15 cellular contexts compared by ENCODE assay signal in the genomic region with DNA sequence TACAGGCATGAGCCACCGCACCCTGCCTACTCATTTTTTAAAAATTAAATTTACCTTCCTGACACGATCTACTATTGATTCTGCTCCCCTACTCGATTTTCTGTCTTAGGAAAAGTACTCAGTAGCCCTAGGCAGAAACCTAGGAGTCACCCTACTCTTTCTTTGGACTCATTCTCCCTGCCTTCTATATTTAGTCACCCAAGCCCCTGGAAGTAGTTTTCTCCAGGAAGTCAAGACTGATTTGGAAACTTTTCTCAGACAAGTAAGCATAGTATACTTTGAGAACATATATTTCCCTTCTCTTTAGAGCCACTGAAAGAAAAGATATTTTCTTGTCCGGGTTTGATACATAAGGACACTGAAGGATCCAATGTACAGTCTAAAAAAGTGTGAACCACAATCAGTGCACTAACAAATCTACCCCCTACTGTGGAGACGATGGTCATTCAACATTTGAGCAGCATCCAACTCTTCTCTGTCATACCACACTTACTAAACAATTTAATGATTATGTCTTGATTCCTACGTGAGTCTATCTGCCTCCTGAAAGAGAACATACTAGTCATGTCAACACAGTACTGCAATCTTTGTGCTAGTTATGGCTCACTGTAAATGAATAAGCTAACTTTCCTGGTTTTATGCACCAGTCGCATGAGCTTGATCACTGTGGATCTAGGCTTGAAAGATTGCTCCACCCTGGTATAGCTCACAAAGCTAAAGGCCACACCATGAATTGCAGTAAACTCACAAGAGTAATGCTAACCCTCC. TPM values are rescaled to one million over a fixed set of nuclear protein-coding genes. Genes with fewer than 3 reads are reported as not detected.
DNase-seq lines count a peak whose midpoint lies in the region; ATAC-seq and TF ChIP-seq lines count a peak whose summit lies in the region.
"Had no signal": no experiment of that assay in that cellular context is flagged by ENCODE, and none has a peak within 500 bp of the region (broad histone marks: within the 10 kb centered on the region; RNA-seq: fewer than 3 reads in every experiment).

No MANE protein-coding gene starts in this region.

- peaks cover 59% of the 10 kb centered on the region for H3K4me1 ChIP-seq in psoas muscle

- POLR2A ChIA-PET in activated CD8-positive, alpha-beta T cell treated with anti-CD3 and anti-CD28 coated beads for 36 hours (lab: Charles Lee) = interaction anchor here (1.0 kb wide), 1 partner anchor 138 kb away, joined by 3 read pairs; no protein-coding TSS in a partner anchor
- POLR2A ChIA-PET in activated CD8-positive, alpha-beta T cell treated with anti-CD3 and anti-CD28 coated beads, Interleukin-2, amount 10 ng/mL, durations not matched to agents 7 days and 5 days (lab: Charles Lee) = no interaction called here

- H3K4me3 Mint-ChIP-seq in activated CD8-positive, alpha-beta T cell treated with anti-CD3 and anti-CD28 coated beads for 36 hours = no peak overlapping the region
- no peak overlapping the region for H3K4me3 Mint-ChIP-seq in activated CD8-positive, alpha-beta T cell treated with anti-CD3 and anti-CD28 coated beads, Interleukin-2, amount 10 ng/mL, durations not matched to agents 7 days and 5 days
- peak overlapping the region in 2 of 4 donors; percentile 23 to 79 for H3K4me3 Mint-ChIP-seq in IgD-negative memory B cell

- H3K9me3 Mint-ChIP-seq in activated CD8-positive, alpha-beta T cell treated with anti-CD3 and anti-CD28 coated beads for 36 hours = no peaks in the 10 kb centered on the region
- H3K9me3 Mint-ChIP-seq in activated CD8-positive, alpha-beta T cell treated with anti-CD3 and anti-CD28 coated beads, Interleukin-2, amount 10 ng/mL, durations not matched to agents 7 days and 5 days (ENCODE audit: insufficient read depth) = peaks cover under 1% of the 10 kb centered on the region
- no peaks in the 10 kb centered on the region for H3K9me3 Mint-ChIP-seq in IgD-negative memory B cell

- H3K9me3 ChIP-seq in psoas muscle = no peaks in the 10 kb centered on the region

- H3K4me1 Mint-ChIP-seq in activated CD8-positive, alpha-beta T cell treated with anti-CD3 and anti-CD28 coated beads for 36 hours (ENCODE audit: low read depth) = peaks cover 82% of the 10 kb centered on the region
- peaks cover 78% of the 10 kb centered on the region for H3K4me1 Mint-ChIP-seq in activated CD8-positive, alpha-beta T cell treated with anti-CD3 and anti-CD28 coated beads, Interleukin-2, amount 10 ng/mL, durations not matched to agents 7 days and 5 days (ENCODE audit: low read depth)
- peaks cover 44 to 74% (median 60%) of the 10 kb centered on the region in 3 donors for H3K4me1 Mint-ChIP-seq in IgD-negative memory B cell

- H3K27me3 ChIP-seq in psoas muscle (ENCODE audit: insufficient read depth in 3 of 3, low read length in 2 of 3) = no peaks in the 10 kb centered on the region

- H3K36me3 ChIP-seq in psoas muscle (ENCODE audit: insufficient read depth in 1 of 2, low read depth in 1 of 2) = no peaks in the 10 kb centered on the region

- no peaks in the 10 kb centered on the region for H3K27me3 Mint-ChIP-seq in activated CD8-positive, alpha-beta T cell treated with anti-CD3 and anti-CD28 coated beads for 36 hours
- no peaks in the 10 kb centered on the region for H3K27me3 Mint-ChIP-seq in activated CD8-positive, alpha-beta T cell treated with anti-CD3 and anti-CD28 coated beads, Interleukin-2, amount 10 ng/mL, durations not matched to agents 7 days and 5 days (ENCODE audit: low read depth)
- no peaks in the 10 kb centered on the region for H3K27me3 Mint-ChIP-seq in IgD-negative memory B cell

- H3K27ac Mint-ChIP-seq in activated CD8-positive, alpha-beta T cell treated with anti-CD3 and anti-CD28 coated beads for 36 hours = peak overlapping the region; percentile 63
- no peak overlapping the region for H3K27ac Mint-ChIP-seq in activated CD8-positive, alpha-beta T cell treated with anti-CD3 and anti-CD28 coated beads, Interleukin-2, amount 10 ng/mL, durations not matched to agents 7 days and 5 days
- H3K27ac Mint-ChIP-seq in IgD-negative memory B cell = peak overlapping the region in 2 of 3 donors; percentile 25 to 62

- DNase-seq in activated CD8-positive, alpha-beta T cell treated with anti-CD3 and anti-CD28 coated beads for 36 hours = no peak
- DNase-seq in activated CD8-positive, alpha-beta T cell treated with anti-CD3 and anti-CD28 coated beads, Interleukin-2, amount 10 ng/mL, durations not matched to agents 7 days and 5 days = no peak
- DNase-seq in psoas muscle (no peak), OCI-M2 (lab: John Stamatoyannopoulos, UW; ENCODE audit: unreplicated experiment) (no peak)
- DNase-seq: erythroblast, HCEC 1CT, NCI-H187 treated with DMSO at 0.1 percent for 48 hours, NCI-H524 treated with DMSO at 0.1 percent for 48 hours, RPMI8226, small intestine had no signal

- peaks cover 49% of the 10 kb centered on the region for H3K36me3 Mint-ChIP-seq in activated CD8-positive, alpha-beta T cell treated with anti-CD3 and anti-CD28 coated beads for 36 hours (ENCODE audit: low read depth)
- peaks cover 54% of the 10 kb centered on the region for H3K36me3 Mint-ChIP-seq in activated CD8-positive, alpha-beta T cell treated with anti-CD3 and anti-CD28 coated beads, Interleukin-2, amount 10 ng/mL, durations not matched to agents 7 days and 5 days (ENCODE audit: low read depth)
- H3K36me3 Mint-ChIP-seq in IgD-negative memory B cell = peaks cover 11% of the 10 kb centered on the region

- intact Hi-C loops in activated CD8-positive, alpha-beta T cell treated with anti-CD3 and anti-CD28 coated beads for 36 hours (cut with micrococcal nuclease) = no loop called here
- intact Hi-C loops in psoas muscle (cut with DNase I) = no loop called here

- peak overlapping the region; percentile 83 for H3K27ac ChIP-seq in psoas muscle

- 68 to 76% (median 70%) methylated on average over 7 of the region's 7 CpGs for WGBS in psoas muscle, 3 donors

- no peak for ATAC-seq in activated CD8-positive, alpha-beta T cell treated with anti-CD3 and anti-CD28 coated beads for 36 hours
- no peak for ATAC-seq in activated CD8-positive, alpha-beta T cell treated with anti-CD3 and anti-CD28 coated beads, Interleukin-2, amount 10 ng/mL, durations not matched to agents 7 days and 5 days
- ATAC-seq in esophagus mucosa (peak; percentile 35), psoas muscle (peak in 1 of 4 donors; percentile 7), HG03378 (IDR thresholded peaks at IDR 0.05; ENCODE audit: unreplicated experiment) (no peak), GM21423 (IDR thresholded peaks at IDR 0.05; ENCODE audit: unreplicated experiment) (no peak)
- ATAC-seq: left lobe of liver had no signal

- TF ChIP-seq CTCF in activated CD8-positive, alpha-beta T cell treated with anti-CD3 and anti-CD28 coated beads for 36 hours (IDR thresholded peaks at IDR 0.05) = no peak
- no peak for TF ChIP-seq CTCF in psoas muscle (IDR thresholded peaks at IDR 0.05)

- CTCF ChIA-PET in activated CD8-positive, alpha-beta T cell treated with anti-CD3 and anti-CD28 coated beads for 36 hours (lab: Charles Lee) = no interaction called here
- CTCF ChIA-PET in activated CD8-positive, alpha-beta T cell treated with anti-CD3 and anti-CD28 coated beads, Interleukin-2, amount 10 ng/mL, durations not matched to agents 7 days and 5 days (lab: Charles Lee) = no interaction called here

- no peak overlapping the region for H3K4me3 ChIP-seq in psoas muscle

RNA-seq across cellular contexts. Expression of a gene that starts 19.8 kb away (rescaled TPM):
- 100 to 1,000 TPM; 341 to 368 TPM for total RNA-seq in activated CD8-positive, alpha-beta T cell treated with anti-CD3 and anti-CD28 coated beads for 36 hours
- 100 to 1,000 TPM; 292 to 315 TPM for total RNA-seq in activated CD8-positive, alpha-beta T cell treated with anti-CD3 and anti-CD28 coated beads, Interleukin-2, amount 10 ng/mL, durations not matched to agents 7 days and 5 days
- polyA plus RNA-seq in IgD-negative memory B cell = 200 TPM
- total RNA-seq in esophagus mucosa = 392 TPM
- 10 to 100 TPM; 53.5 to 65.9 (median 59.1) TPM for total RNA-seq in psoas muscle
- 10 to 100 TPM; 41.5 to 74.7 (median 57.3) TPM for polyA plus RNA-seq in psoas muscle

RNA-seq across cellular contexts. Expression of a gene that starts 55.3 kb away (rescaled TPM):
- total RNA-seq in activated CD8-positive, alpha-beta T cell treated with anti-CD3 and anti-CD28 coated beads for 36 hours = 10 to 100 TPM; 14.2 to 15.9 TPM
- 10 to 100 TPM; 20.7 to 25.0 TPM for total RNA-seq in activated CD8-positive, alpha-beta T cell treated with anti-CD3 and anti-CD28 coated beads, Interleukin-2, amount 10 ng/mL, durations not matched to agents 7 days and 5 days
- 15.9 TPM for polyA plus RNA-seq in IgD-negative memory B cell
- 27.5 TPM for total RNA-seq in esophagus mucosa
- total RNA-seq in psoas muscle = 10 to 100 TPM; 12.9 to 36.3 (median 16.1) TPM
- polyA plus RNA-seq in psoas muscle = 10 to 100 TPM in 2 of 3 donors, 1 to 10 TPM in 1; 7.4 to 18.2 (median 15.4) TPM
